In genomic region chr2:63023444-63023843, GRCh38 we compare ENCODE assay signal across 8 cellular contexts. TPM values are rescaled to one million over a fixed set of nuclear protein-coding genes. Genes with fewer than 3 reads are reported as not detected.
DNase-seq lines count a peak whose midpoint lies in the region; ATAC-seq and TF ChIP-seq lines count a peak whose summit lies in the region.

No MANE protein-coding gene starts in this region.

- TF ChIP-seq CTCF in C4-2B (conservative IDR thresholded peaks at IDR 0.05) (peak; percentile 50), esophagus muscularis mucosa (IDR thresholded peaks at IDR 0.05) (peak in 1 of 3 experiments; percentile 11)

- H3K4me1 ChIP-seq in esophagus muscularis mucosa = no peaks in the 10 kb centered on the region

- 0% methylated on average over 1 of the region's 1 CpG for WGBS in esophagus muscularis mucosa

- DNase-seq in NCI-H748 treated with DMSO at 0.1 percent for 48 hours (lab: John Stamatoyannopoulos, UW) (peak; percentile 6), erythroblast (lab: John Stamatoyannopoulos, UW) (peak; percentile 59), midbrain (lab: John Stamatoyannopoulos, UW) (no peak), esophagus muscularis mucosa (ENCODE audit: extremely low spot score) (no peak), NCI-H2196 treated with DMSO at 0.1 percent for 48 hours (lab: John Stamatoyannopoulos, UW; ENCODE audit: unreplicated experiment) (no peak)

- H3K27me3 ChIP-seq in esophagus muscularis mucosa = no peaks in the 10 kb centered on the region

- peaks cover 11 to 49% (median 19%) of the 10 kb centered on the region in 4 donors for H3K36me3 ChIP-seq in esophagus muscularis mucosa

- no peak overlapping the region for H3K4me3 ChIP-seq in esophagus muscularis mucosa

- ATAC-seq in GM18909 (IDR thresholded peaks at IDR 0.05; ENCODE audit: poor library complexity, unreplicated experiment) (peak; percentile 57), HG03469 (IDR thresholded peaks at IDR 0.05; ENCODE audit: unreplicated experiment) (no peak)

- no peak for TF ChIP-seq EP300 in esophagus muscularis mucosa (IDR thresholded peaks at IDR 0.05)

- TF ChIP-seq POLR2A in erythroblast (IDR thresholded peaks at IDR 0.05; ENCODE audit: low read length) (no peak), esophagus muscularis mucosa (IDR thresholded peaks at IDR 0.05; ENCODE audit: low read depth) (no peak)

- intact Hi-C loops in esophagus muscularis mucosa (cut with DNase I) = no loop called here

- H3K9me3 ChIP-seq in esophagus muscularis mucosa = no peaks in the 10 kb centered on the region

- no peak overlapping the region for H3K27ac ChIP-seq in C4-2B
- H3K27ac ChIP-seq in esophagus muscularis mucosa (replicated peaks in 1 of 4) = no peak overlapping the region

RNA-seq across cellular contexts. Expression of gene OTX1, which starts 27.2 kb away (rescaled TPM):
- total RNA-seq in esophagus muscularis mucosa = under 1 TPM in 1 of 4 donors, not detected in 3; 0.26 TPM

Comparison
In these comparisons a context has a peak if more than half of its experiments do, and no peak if none do; other contexts are left out.
1. DNase-seq: peak in NCI-H748 treated with DMSO at 0.1 percent for 48 hours (single experiment) and erythroblast (2 of 2); none in midbrain (single experiment), esophagus muscularis mucosa (single experiment) and NCI-H2196 treated with DMSO at 0.1 percent for 48 hours (single experiment).